10 cellular contexts compared by ENCODE assay signal in the genomic region with DNA sequence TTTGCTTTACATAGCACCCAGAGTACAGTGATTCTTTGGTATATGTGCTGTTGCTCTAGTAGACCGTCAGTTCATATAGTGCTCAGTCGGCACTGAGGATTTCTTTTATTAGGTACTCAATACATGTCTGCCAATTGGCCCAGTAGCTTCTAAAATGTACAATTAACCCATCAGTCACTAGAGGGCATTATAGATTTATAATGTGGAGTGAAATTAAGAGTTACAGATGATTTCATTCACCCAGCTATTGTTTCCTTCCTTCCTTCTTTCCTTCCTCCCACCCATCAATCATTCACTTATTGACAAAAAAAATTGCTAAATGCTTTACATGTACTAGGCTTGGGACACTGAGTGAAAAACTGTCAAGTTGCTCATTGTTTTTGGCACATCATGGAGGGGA.
DNase-seq lines count a peak whose midpoint lies in the region; ATAC-seq and TF ChIP-seq lines count a peak whose summit lies in the region.
"Had no signal": no experiment of that assay in that cellular context is flagged by ENCODE, and none has a peak within 500 bp of the region (broad histone marks: within the 10 kb centered on the region; RNA-seq: fewer than 3 reads in every experiment).

No MANE protein-coding gene starts in this region.

- peaks cover 2% of the 10 kb centered on the region for H3K36me3 Mint-ChIP-seq in T-helper 17 cell (ENCODE audit: low read depth)
- H3K36me3 Mint-ChIP-seq: activated naive CD4-positive, alpha-beta T cell treated with anti-CD3 and anti-CD28 coated beads, Interleukin-2, amount 50 U/mL, for 24 hours had no signal

- DNase-seq in DMS153 (lab: John Stamatoyannopoulos, UW) (peak; percentile 50), LHCN-M2 (ENCODE audit: low read depth) (peak; percentile 52), kidney tubule cell (ENCODE audit: low spot score) (peak; percentile 47), T-helper 17 cell (no peak)
- no peak for DNase-seq in activated naive CD4-positive, alpha-beta T cell treated with anti-CD3 and anti-CD28 coated beads, Interleukin-2, amount 50 U/mL, for 16 hours
- DNase-seq in effector CD8-positive, alpha-beta T cell (lab: John Stamatoyannopoulos, UW): no peak

- no peaks in the 10 kb centered on the region for H3K4me1 Mint-ChIP-seq in T-helper 17 cell
- H3K4me1 Mint-ChIP-seq: activated naive CD4-positive, alpha-beta T cell treated with anti-CD3 and anti-CD28 coated beads, Interleukin-2, amount 50 U/mL, for 24 hours had no signal

- H3K4me3 Mint-ChIP-seq in T-helper 17 cell: no peak overlapping the region
- H3K4me3 Mint-ChIP-seq: activated naive CD4-positive, alpha-beta T cell treated with anti-CD3 and anti-CD28 coated beads, Interleukin-2, amount 50 U/mL, for 24 hours; stimulated activated naive CD8-positive, alpha-beta T cell treated with anti-CD3 and anti-CD28 coated beads, Interleukin-15, Interleukin-2, amounts not matched to agents 100 ng/mL and 50 ng/mL, for 24 hours had no signal

- H3K27me3 Mint-ChIP-seq in T-helper 17 cell: peaks cover 45% of the 10 kb centered on the region

- no peak overlapping the region for H3K27ac Mint-ChIP-seq in T-helper 17 cell
- H3K27ac Mint-ChIP-seq: activated naive CD4-positive, alpha-beta T cell treated with anti-CD3 and anti-CD28 coated beads, Interleukin-2, amount 50 U/mL, for 24 hours; stimulated activated naive CD8-positive, alpha-beta T cell treated with anti-CD3 and anti-CD28 coated beads, Interleukin-15, Interleukin-2, amounts not matched to agents 100 ng/mL and 50 ng/mL, for 24 hours had no signal

- no peaks in the 10 kb centered on the region for H3K9me3 ChIP-seq in T-helper 17 cell (ENCODE audit: control insufficient read depth, low read length, poor library complexity, severe bottlenecking)

- ATAC-seq in SK-N-SH treated with all-trans-retinoic acid at 6 μM for 48 hours (peak; percentile 42), GM19397 (IDR thresholded peaks at IDR 0.05; ENCODE audit: unreplicated experiment) (no peak), T-helper 17 cell (no peak)

TF ChIP-seq in SK-N-SH treated with all-trans-retinoic acid at 6 μM for 48 hours, 23 proteins besides CTCF, POLR2A, EP300 and RAD21:
- TF ChIP-seq ZNF565 (CRISPR knock-in tag; conservative IDR thresholded peaks at IDR 0.05; ENCODE audit: low read depth) (no peak), ZNF70 (CRISPR knock-in tag; IDR thresholded peaks at IDR 0.05) (no peak), ARNTL (CRISPR knock-in tag; IDR thresholded peaks at IDR 0.05; ENCODE audit: borderline replicate concordance, low read depth) (no peak)

Comparison
In these comparisons a context has a peak if more than half of its experiments do, and no peak if none do; other contexts are left out.
1. DNase-seq: peak in DMS153 (single experiment), LHCN-M2 (single experiment) and kidney tubule cell (single experiment); none in T-helper 17 cell (0 of 3), activated naive CD4-positive, alpha-beta T cell treated with anti-CD3 and anti-CD28 coated beads, Interleukin-2, amount 50 U/mL, for 16 hours (single experiment) and effector CD8-positive, alpha-beta T cell (single experiment).